8 cellular contexts compared by ENCODE assay signal in genomic region chr1:29230553-29231378, GRCh38. TPM values are rescaled to one million over a fixed set of nuclear protein-coding genes. Genes with fewer than 3 reads are reported as not detected.
DNase-seq lines count a peak whose midpoint lies in the region; ATAC-seq and TF ChIP-seq lines count a peak whose summit lies in the region.

MECR (minus strand) TSS chr1:29230934; CDS start chr1:29230906, 28 bp downstream.

- intact Hi-C loops in activated CD4-positive, alpha-beta T cell treated with anti-CD3 and anti-CD28 coated beads for 36 hours (cut with DNase I, micrococcal nuclease), result loop anchor here (1.0 to 10.0 kb wide), 7 partner anchors 48 to 1834 kb away; partner anchors contain the start of gene PUM1 (in 1 of the 2)

- CTCF ChIA-PET in activated CD4-positive, alpha-beta T cell treated with anti-CD3 and anti-CD28 coated beads for 36 hours (lab: Charles Lee), result interaction anchor here (0.5 to 1.6 kb wide), 4 partner anchors 28 to 214 kb away, joined by 3 to 4 read pairs (median 3); no protein-coding TSS in a partner anchor

- H3K27me3 Mint-ChIP-seq in activated CD4-positive, alpha-beta T cell treated with anti-CD3 and anti-CD28 coated beads for 36 hours, result peaks cover 9% of the 10 kb centered on the region

- peak within 1 kb of the TSS; percentile 89 for H3K4me3 ChIP-seq in choroid plexus epithelial cell (ENCODE audit: low read depth, low read length)

- H3K4me3 Mint-ChIP-seq in activated CD4-positive, alpha-beta T cell treated with anti-CD3 and anti-CD28 coated beads for 36 hours, result peak within 1 kb of the TSS; percentile 94

- no peaks in the 10 kb centered on the region for H3K9me3 Mint-ChIP-seq in activated CD4-positive, alpha-beta T cell treated with anti-CD3 and anti-CD28 coated beads for 36 hours (ENCODE audit: low read depth)

- peak; percentile 87 to 89 for DNase-seq in AML-193 (lab: John Stamatoyannopoulos, UW)
- peak; percentile 82 for DNase-seq in NCI-H446 treated with DMSO at 0.1 percent for 48 hours (lab: John Stamatoyannopoulos, UW)
- peak; percentile 97 for DNase-seq in activated CD4-positive, alpha-beta T cell treated with anti-CD3 and anti-CD28 coated beads for 36 hours
- DNase-seq in choroid plexus epithelial cell (ENCODE audit: low read depth), result peak; percentile 93
- peak; percentile 90 for DNase-seq in kidney tubule cell (ENCODE audit: low spot score)
- peak; percentile 91 to 94 (median 93) for DNase-seq in stimulated activated CD4-positive, alpha-beta T cell treated with anti-CD3 and anti-CD28 coated beads, Interleukin-1b, Interleukin-23, amount 100 ng/mL, for 24 hours (ENCODE audit: low read depth in 4 of 4, low spot score in 1 of 4)

- H3K36me3 Mint-ChIP-seq in activated CD4-positive, alpha-beta T cell treated with anti-CD3 and anti-CD28 coated beads for 36 hours (ENCODE audit: low read depth), result no peaks in the 10 kb centered on the region

- H3K4me1 Mint-ChIP-seq in activated CD4-positive, alpha-beta T cell treated with anti-CD3 and anti-CD28 coated beads for 36 hours, result peaks cover 18% of the 10 kb centered on the region

- ATAC-seq in GM19023 (IDR thresholded peaks at IDR 0.05; ENCODE audit: unreplicated experiment) (peak; percentile 87), HG03342 (IDR thresholded peaks at IDR 0.05; ENCODE audit: unreplicated experiment) (peak; percentile 93)
- ATAC-seq in activated CD4-positive, alpha-beta T cell treated with anti-CD3 and anti-CD28 coated beads for 36 hours, result peak; percentile 97

- peak; percentile 35 for TF ChIP-seq CTCF in choroid plexus epithelial cell (conservative IDR thresholded peaks at IDR 0.05; ENCODE audit: low read depth, low read length)

- POLR2A ChIA-PET in activated CD4-positive, alpha-beta T cell treated with anti-CD3 and anti-CD28 coated beads for 36 hours (lab: Charles Lee), result interaction anchor here (0.7 to 1.3 kb wide), 2 partner anchors 49 to 477 kb away, joined by 3 to 6 read pairs; partner anchors contain the start of gene SRSF4

- peak within 1 kb of the TSS; percentile 94 for H3K27ac Mint-ChIP-seq in activated CD4-positive, alpha-beta T cell treated with anti-CD3 and anti-CD28 coated beads for 36 hours

RNA-seq across cellular contexts. Expression of gene MECR, which starts in this region (rescaled TPM):
- total RNA-seq in activated CD4-positive, alpha-beta T cell treated with anti-CD3 and anti-CD28 coated beads for 36 hours, result 10 to 100 TPM; 41.3 to 43.1 TPM

Comparison
In these comparisons a context has a peak if more than half of its experiments do, and no peak if none do; other contexts are left out.
1. Peak in every context shown above with its lines: DNase-seq, ATAC-seq and H3K4me3 ChIP-seq.